In the genomic region with DNA sequence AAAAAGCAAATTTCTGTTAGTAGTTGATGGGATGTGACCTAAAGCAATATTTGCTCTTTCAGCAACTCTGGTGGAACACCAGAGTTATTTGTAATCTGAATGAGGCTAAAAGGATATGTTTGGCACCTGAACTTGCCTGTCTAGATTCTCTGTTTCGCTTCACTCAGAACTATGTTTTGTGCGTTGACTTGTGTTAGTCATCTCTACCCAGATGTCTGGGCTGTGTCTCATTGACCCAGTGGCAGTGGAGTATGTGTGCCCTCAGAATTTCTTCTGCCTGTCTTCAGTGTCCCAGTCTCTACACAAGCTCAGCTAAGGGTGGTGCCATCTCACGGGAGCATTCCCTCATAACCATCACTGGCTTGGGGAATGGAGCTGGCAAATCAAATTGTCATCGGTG, we compare ENCODE assay signal across 17 cellular contexts. TPM values are rescaled to one million over a fixed set of nuclear protein-coding genes. Genes with fewer than 3 reads are reported as not detected.
DNase-seq lines count a peak whose midpoint lies in the region; ATAC-seq, FAIRE-seq and TF ChIP-seq lines count a peak whose summit lies in the region.
"Had no signal": no experiment of that assay in that cellular context is flagged by ENCODE, and none has a peak within 500 bp of the region (broad histone marks: within the 10 kb centered on the region; RNA-seq: fewer than 3 reads in every experiment).

No MANE protein-coding gene starts in this region.

- intact Hi-C loops in left lung (cut with DNase I), result no loop called here

- TF ChIP-seq CTCF in bronchial epithelial cell (IDR thresholded peaks at IDR 0.05; ENCODE audit: insufficient read depth, low read length, severe bottlenecking) (no peak), left lung (IDR thresholded peaks at IDR 0.05) (no peak), GM13976 (IDR thresholded peaks at IDR 0.05; ENCODE audit: borderline replicate concordance, control extremely low read depth, extremely low read depth, insufficient read depth, missing control alignments) (no peak)

- H3K4me1 ChIP-seq in left lung, result no peaks in the 10 kb centered on the region
- H3K4me1 ChIP-seq: BE2C had no signal

- no peaks in the 10 kb centered on the region for H3K9me3 ChIP-seq in left lung
- H3K9me3 ChIP-seq: BE2C had no signal

- H3K4me3 ChIP-seq in bronchial epithelial cell (ENCODE audit: low read depth, low read length), result no peak overlapping the region
- H3K4me3 ChIP-seq in left lung, result no peak overlapping the region

- ATAC-seq in GM18498 (IDR thresholded peaks at IDR 0.05; ENCODE audit: unreplicated experiment) (peak; percentile 82), GM19324 (IDR thresholded peaks at IDR 0.05; ENCODE audit: low FRiP score, unreplicated experiment) (peak; percentile 90), HG03280 (IDR thresholded peaks at IDR 0.05; ENCODE audit: unreplicated experiment) (peak; percentile 95), left lung (no peak), HG03039 (IDR thresholded peaks at IDR 0.05; ENCODE audit: unreplicated experiment) (no peak)
- ATAC-seq: HCT116; natural killer cell treated with Interleukin-12 subunit alpha and Interleukin-12 subunit beta and Interleukin-15 and Interleukin-18, amount 100 ng/mL, for 72 hours; T-helper 17 cell had no signal

- H3K27ac ChIP-seq in left lung, result no peak overlapping the region

- H3K36me3 ChIP-seq in bronchial epithelial cell (ENCODE audit: control insufficient read depth, insufficient read depth, low read length) (peaks cover 6% of the 10 kb centered on the region), left lung (no peaks in the 10 kb centered on the region)
- H3K36me3 ChIP-seq: BE2C had no signal

- DNase-seq in bronchial epithelial cell (ENCODE audit: low read depth) (peak; percentile 64), left lung (no peak), GM13976 (ENCODE audit: low spot score) (no peak)
- DNase-seq: BE2C; DMS153; NCI-H1105 treated with DMSO at 0.1 percent for 48 hours; NCI-H510A treated with DMSO at 0.1 percent for 48 hours; stimulated activated naive CD4-positive, alpha-beta T cell; T-helper 17 cell had no signal

- in situ Hi-C loops in GM13976 (cut with MboI; ENCODE audit: low sequenced_read_pairs, unreplicated experiment), result no loop called here

- no peak for FAIRE-seq in bronchial epithelial cell (lab: Jason Lieb, UNC)
- FAIRE-seq: RCC 7860 had no signal

- H3K27me3 ChIP-seq in bronchial epithelial cell (ENCODE audit: control insufficient read depth, insufficient read depth, low read length), result no peaks in the 10 kb centered on the region
- no peaks in the 10 kb centered on the region for H3K27me3 ChIP-seq in left lung
- H3K27me3 ChIP-seq: BE2C had no signal

RNA-seq across cellular contexts. Expression of a gene that starts 13.9 kb away (rescaled TPM):
- total RNA-seq in bronchial epithelial cell, result 25.8 and 37.6 TPM in 2 replicates
- total RNA-seq in left lung, result 10 to 100 TPM; 13.5 to 16.3 TPM
- total RNA-seq: activated CD8-positive, alpha-beta T cell treated with anti-CD3 and anti-CD28 coated beads for 36 hours had no signal

Comparison
In these comparisons a context has a peak if more than half of its experiments do, and no peak if none do; other contexts are left out.
1. ATAC-seq: peak in GM18498 (single experiment), GM19324 (single experiment) and HG03280 (single experiment); none in left lung (single experiment) and HG03039 (single experiment).